15 cellular contexts compared by ENCODE assay signal in genomic region chr12:117596968-117597367, GRCh38.
A peak's percentile ranks its signal among the peaks of the same experiment; 100 is the strongest.
DNase-seq lines count a peak whose midpoint lies in the region; ATAC-seq lines count a peak whose summit lies in the region.
"Had no signal": no experiment of that assay in that cellular context is flagged by ENCODE, and none has a peak within 500 bp of the region (broad histone marks: within the 10 kb centered on the region; RNA-seq: fewer than 3 reads in every experiment).

No MANE protein-coding gene starts in this region.

- DNase-seq in DMS79 (lab: John Stamatoyannopoulos, UW) (peak; percentile 25), NCI-H187 (lab: John Stamatoyannopoulos, UW) (peak; percentile 17 to 21), NCI-H524 treated with DMSO at 0.1 percent for 48 hours (lab: John Stamatoyannopoulos, UW) (peak; percentile 58), islet precursor cell (peak; percentile 15), left lobe of liver (ENCODE audit: low spot score) (no peak), KG1 (lab: John Stamatoyannopoulos, UW) (no peak), T-helper 2 cell (no peak)
- DNase-seq: activated CD4-positive, alpha-beta T cell treated with anti-CD3 and anti-CD28 coated beads for 48 hours; activated naive CD8-positive, alpha-beta T cell treated with anti-CD3 and anti-CD28 coated beads for 36 hours; brain microvascular endothelial cell; Karpas-422; natural killer cell; psoas muscle; T1000 had no signal

- ATAC-seq in left lobe of liver (no peak), GM19023 (IDR thresholded peaks at IDR 0.05; ENCODE audit: unreplicated experiment) (no peak)
- ATAC-seq: natural killer cell, psoas muscle had no signal

Comparison
In these comparisons a context has a peak if more than half of its experiments do, and no peak if none do; other contexts are left out.
1. DNase-seq: peak in DMS79 (single experiment), NCI-H187 (2 of 2), NCI-H524 treated with DMSO at 0.1 percent for 48 hours (single experiment) and islet precursor cell (single experiment); none in left lobe of liver (single experiment), KG1 (single experiment) and T-helper 2 cell (0 of 5).